1 cellular context compared by ENCODE assay signal in the genomic region with DNA sequence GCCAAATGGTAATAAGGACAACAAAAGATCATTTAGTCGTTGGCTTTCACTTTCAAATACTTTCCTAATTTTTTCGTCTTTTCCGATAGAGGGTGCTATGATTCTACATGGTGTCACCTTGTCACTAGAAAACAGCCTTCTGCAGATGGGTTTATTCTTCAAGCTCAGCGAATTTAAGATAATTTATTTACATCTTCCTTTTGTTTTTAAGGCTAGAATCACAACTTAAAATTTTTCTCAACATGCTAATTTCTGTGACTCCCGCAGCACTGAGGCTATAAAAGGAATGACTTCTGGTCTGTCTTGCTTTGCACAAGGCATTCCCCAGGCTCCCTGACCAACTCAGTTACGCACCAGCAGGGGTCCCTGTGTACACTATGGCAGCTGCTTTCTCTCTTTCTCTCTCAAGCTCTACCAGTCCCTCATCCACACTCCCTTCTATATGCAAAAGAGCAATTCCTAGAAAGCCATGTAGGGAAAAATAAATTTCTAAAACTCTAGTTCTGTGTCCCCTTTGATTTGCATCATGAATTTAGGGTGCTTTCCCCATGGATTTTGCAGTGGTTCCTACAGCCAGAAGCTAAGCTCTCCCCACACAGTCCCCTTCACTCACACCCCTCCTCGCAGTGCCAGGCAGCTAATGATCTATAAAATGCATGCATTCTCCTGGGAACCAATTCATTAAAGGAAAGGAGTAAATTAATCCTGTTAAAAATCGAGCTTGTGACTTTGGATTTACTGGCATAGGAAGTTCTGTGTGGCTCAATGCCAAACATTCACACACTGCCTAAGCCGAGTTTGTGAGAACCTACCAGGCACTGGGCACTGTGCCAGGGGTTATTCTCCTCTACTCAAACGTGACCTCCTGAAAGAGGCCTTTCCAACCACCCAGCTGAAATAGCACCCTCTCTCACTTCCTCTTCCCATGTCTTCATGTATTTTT.
TF ChIP-seq lines count a peak whose summit lies in the region.

No MANE protein-coding gene starts in this region.

TF ChIP-seq in HepG2, 621 proteins besides CTCF, POLR2A, EP300 and RAD21 (continued from another document and continues in another):
- TF ChIP-seq, protein P1, sequence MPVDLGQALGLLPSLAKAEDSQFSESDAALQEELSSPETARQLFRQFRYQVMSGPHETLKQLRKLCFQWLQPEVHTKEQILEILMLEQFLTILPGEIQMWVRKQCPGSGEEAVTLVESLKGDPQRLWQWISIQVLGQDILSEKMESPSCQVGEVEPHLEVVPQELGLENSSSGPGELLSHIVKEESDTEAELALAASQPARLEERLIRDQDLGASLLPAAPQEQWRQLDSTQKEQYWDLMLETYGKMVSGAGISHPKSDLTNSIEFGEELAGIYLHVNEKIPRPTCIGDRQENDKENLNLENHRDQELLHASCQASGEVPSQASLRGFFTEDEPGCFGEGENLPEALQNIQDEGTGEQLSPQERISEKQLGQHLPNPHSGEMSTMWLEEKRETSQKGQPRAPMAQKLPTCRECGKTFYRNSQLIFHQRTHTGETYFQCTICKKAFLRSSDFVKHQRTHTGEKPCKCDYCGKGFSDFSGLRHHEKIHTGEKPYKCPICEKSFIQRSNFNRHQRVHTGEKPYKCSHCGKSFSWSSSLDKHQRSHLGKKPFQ (CRISPR knock-in tag; IDR thresholded peaks at IDR 0.05; ENCODE audit: insufficient replicate concordance), result peak; percentile 33
- TF ChIP-seq, protein P2, sequence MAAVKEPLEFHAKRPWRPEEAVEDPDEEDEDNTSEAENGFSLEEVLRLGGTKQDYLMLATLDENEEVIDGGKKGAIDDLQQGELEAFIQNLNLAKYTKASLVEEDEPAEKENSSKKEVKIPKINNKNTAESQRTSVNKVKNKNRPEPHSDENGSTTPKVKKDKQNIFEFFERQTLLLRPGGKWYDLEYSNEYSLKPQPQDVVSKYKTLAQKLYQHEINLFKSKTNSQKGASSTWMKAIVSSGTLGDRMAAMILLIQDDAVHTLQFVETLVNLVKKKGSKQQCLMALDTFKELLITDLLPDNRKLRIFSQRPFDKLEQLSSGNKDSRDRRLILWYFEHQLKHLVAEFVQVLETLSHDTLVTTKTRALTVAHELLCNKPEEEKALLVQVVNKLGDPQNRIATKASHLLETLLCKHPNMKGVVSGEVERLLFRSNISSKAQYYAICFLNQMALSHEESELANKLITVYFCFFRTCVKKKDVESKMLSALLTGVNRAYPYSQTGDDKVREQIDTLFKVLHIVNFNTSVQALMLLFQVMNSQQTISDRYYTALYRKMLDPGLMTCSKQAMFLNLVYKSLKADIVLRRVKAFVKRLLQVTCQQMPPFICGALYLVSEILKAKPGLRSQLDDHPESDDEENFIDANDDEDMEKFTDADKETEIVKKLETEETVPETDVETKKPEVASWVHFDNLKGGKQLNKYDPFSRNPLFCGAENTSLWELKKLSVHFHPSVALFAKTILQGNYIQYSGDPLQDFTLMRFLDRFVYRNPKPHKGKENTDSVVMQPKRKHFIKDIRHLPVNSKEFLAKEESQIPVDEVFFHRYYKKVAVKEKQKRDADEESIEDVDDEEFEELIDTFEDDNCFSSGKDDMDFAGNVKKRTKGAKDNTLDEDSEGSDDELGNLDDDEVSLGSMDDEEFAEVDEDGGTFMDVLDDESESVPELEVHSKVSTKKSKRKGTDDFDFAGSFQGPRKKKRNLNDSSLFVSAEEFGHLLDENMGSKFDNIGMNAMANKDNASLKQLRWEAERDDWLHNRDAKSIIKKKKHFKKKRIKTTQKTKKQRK (IDR thresholded peaks at IDR 0.05; ENCODE audit: low read length), result no peak
- TF ChIP-seq ZBTB8A (CRISPR knock-in tag; IDR thresholded peaks at IDR 0.05; ENCODE audit: borderline replicate concordance, low read depth), result no peak
- peak; percentile 10; the same call in 1 of the 2 replicates for TF ChIP-seq ZNF12 (CRISPR knock-in tag; IDR thresholded peaks at IDR 0.05)
- TF ChIP-seq, protein P3, sequence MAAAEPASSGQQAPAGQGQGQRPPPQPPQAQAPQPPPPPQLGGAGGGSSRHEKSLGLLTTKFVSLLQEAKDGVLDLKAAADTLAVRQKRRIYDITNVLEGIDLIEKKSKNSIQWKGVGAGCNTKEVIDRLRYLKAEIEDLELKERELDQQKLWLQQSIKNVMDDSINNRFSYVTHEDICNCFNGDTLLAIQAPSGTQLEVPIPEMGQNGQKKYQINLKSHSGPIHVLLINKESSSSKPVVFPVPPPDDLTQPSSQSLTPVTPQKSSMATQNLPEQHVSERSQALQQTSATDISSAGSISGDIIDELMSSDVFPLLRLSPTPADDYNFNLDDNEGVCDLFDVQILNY (CRISPR knock-in tag; conservative IDR thresholded peaks at IDR 0.05), result no peak
- TF ChIP-seq SP1 (IDR thresholded peaks at IDR 0.05), result no peak
- 0 out of 2 replicates have a peak, but pooled peaks have one; percentile 8 for TF ChIP-seq SP1 (CRISPR knock-in tag; IDR thresholded peaks at IDR 0.05)
- no peak for TF ChIP-seq GABPB1 (CRISPR knock-in tag; IDR thresholded peaks at IDR 0.05)
- no peak for TF ChIP-seq PHF20 (CRISPR knock-in tag; IDR thresholded peaks at IDR 0.05)
- TF ChIP-seq TARDBP (CRISPR knock-in tag; IDR thresholded peaks at IDR 0.05), result 0 out of 2 replicates have a peak, but pooled peaks have one; percentile 3
- TF ChIP-seq ONECUT2 (CRISPR knock-in tag; IDR thresholded peaks at IDR 0.05), result no peak
- TF ChIP-seq, protein P4, sequence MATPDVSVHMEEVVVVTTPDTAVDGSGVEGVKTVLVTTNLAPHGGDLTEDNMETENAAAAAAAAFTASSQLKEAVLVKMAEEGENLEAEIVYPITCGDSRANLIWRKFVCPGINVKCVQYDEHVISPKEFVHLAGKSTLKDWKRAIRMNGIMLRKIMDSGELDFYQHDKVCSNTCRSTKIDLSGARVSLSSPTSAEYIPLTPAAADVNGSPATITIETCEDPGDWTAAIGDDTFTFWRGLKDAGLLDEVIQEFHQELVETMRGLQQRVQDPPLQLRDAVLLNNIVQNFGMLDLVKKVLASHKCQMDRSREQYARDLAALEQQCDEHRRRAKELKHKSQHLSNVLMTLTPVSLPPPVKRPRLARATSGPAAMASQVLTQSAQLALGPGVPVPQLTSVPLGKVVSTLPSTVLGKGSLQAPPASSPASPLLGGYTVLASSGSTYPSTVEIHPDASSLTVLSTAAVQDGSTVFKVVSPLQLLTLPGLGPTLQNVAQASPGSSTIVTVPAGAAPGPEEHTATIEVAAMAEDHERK (CRISPR knock-in tag; IDR thresholded peaks at IDR 0.05; ENCODE audit: low read depth), result no peak
- no peak for TF ChIP-seq ZSCAN22 (CRISPR knock-in tag; IDR thresholded peaks at IDR 0.05)
- no peak for TF ChIP-seq GTF2F1 (IDR thresholded peaks at IDR 0.05; ENCODE audit: low read length)
- no peak for TF ChIP-seq AKAP8 (CRISPR knock-in tag; IDR thresholded peaks at IDR 0.05)
- no peak for TF ChIP-seq FOXP1 (IDR thresholded peaks at IDR 0.05)
- TF ChIP-seq FOXP1 (CRISPR knock-in tag; IDR thresholded peaks at IDR 0.05), result 0 out of 2 replicates have a peak, but pooled peaks have one; percentile 9
- peak; percentile 98 for TF ChIP-seq BCL6 (CRISPR knock-in tag; IDR thresholded peaks at IDR 0.05)
- 0 out of 2 replicates have a peak, but pooled peaks have one; percentile 86 for TF ChIP-seq SSRP1 (CRISPR knock-in tag; IDR thresholded peaks at IDR 0.05)
- no peak for TF ChIP-seq ZNF772 (CRISPR knock-in tag; IDR thresholded peaks at IDR 0.05)
- peak; percentile 44 for TF ChIP-seq GATAD1 (CRISPR knock-in tag; IDR thresholded peaks at IDR 0.05)
- TF ChIP-seq, protein P5, sequence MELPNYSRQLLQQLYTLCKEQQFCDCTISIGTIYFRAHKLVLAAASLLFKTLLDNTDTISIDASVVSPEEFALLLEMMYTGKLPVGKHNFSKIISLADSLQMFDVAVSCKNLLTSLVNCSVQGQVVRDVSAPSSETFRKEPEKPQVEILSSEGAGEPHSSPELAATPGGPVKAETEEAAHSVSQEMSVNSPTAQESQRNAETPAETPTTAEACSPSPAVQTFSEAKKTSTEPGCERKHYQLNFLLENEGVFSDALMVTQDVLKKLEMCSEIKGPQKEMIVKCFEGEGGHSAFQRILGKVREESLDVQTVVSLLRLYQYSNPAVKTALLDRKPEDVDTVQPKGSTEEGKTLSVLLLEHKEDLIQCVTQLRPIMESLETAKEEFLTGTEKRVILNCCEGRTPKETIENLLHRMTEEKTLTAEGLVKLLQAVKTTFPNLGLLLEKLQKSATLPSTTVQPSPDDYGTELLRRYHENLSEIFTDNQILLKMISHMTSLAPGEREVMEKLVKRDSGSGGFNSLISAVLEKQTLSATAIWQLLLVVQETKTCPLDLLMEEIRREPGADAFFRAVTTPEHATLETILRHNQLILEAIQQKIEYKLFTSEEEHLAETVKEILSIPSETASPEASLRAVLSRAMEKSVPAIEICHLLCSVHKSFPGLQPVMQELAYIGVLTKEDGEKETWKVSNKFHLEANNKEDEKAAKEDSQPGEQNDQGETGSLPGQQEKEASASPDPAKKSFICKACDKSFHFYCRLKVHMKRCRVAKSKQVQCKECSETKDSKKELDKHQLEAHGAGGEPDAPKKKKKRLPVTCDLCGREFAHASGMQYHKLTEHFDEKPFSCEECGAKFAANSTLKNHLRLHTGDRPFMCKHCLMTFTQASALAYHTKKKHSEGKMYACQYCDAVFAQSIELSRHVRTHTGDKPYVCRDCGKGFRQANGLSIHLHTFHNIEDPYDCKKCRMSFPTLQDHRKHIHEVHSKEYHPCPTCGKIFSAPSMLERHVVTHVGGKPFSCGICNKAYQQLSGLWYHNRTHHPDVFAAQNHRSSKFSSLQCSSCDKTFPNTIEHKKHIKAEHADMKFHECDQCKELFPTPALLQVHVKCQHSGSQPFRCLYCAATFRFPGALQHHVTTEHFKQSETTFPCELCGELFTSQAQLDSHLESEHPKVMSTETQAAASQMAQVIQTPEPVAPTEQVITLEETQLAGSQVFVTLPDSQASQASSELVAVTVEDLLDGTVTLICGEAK (IDR thresholded peaks at IDR 0.05), result no peak
- TF ChIP-seq, protein P5 (CRISPR knock-in tag; IDR thresholded peaks at IDR 0.05), result no peak
- TF ChIP-seq TBX2 (CRISPR knock-in tag; IDR thresholded peaks at IDR 0.05; ENCODE audit: borderline replicate concordance), result peak; percentile 75; the same call in 1 of the 2 replicates
- no peak for TF ChIP-seq POLR2AphosphoS2 (IDR thresholded peaks at IDR 0.05; ENCODE audit: low read depth, low read length)
- TF ChIP-seq ZNF296 (CRISPR knock-in tag; conservative IDR thresholded peaks at IDR 0.05), result no peak
- TF ChIP-seq, protein P6, sequence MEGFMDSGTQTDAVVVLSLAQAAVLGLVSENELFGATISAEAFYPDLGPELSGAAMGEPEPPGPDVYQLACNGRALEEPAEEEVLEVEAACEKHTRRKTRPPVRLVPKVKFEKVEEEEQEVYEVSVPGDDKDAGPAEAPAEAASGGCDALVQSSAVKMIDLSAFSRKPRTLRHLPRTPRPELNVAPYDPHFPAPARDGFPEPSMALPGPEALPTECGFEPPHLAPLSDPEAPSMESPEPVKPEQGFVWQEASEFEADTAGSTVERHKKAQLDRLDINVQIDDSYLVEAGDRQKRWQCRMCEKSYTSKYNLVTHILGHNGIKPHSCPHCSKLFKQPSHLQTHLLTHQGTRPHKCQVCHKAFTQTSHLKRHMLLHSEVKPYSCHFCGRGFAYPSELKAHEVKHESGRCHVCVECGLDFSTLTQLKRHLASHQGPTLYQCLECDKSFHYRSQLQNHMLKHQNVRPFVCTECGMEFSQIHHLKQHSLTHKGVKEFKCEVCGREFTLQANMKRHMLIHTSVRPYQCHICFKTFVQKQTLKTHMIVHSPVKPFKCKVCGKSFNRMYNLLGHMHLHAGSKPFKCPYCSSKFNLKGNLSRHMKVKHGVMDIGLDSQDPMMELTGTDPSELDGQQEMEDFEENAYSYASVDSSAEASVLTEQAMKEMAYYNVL (CRISPR knock-in tag; IDR thresholded peaks at IDR 0.05; ENCODE audit: borderline replicate concordance), result peak; percentile 76; the same call in 1 of the 2 replicates
- TF ChIP-seq TEAD3 (CRISPR knock-in tag; optimal IDR thresholded peaks at IDR 0.05; ENCODE audit: borderline replicate concordance), result peak; percentile 74
- TF ChIP-seq ZNF550 (CRISPR knock-in tag; IDR thresholded peaks at IDR 0.05; ENCODE audit: borderline replicate concordance), result no peak
- 0 out of 2 replicates have a peak, but pooled peaks have one; percentile 12 for TF ChIP-seq LCORL (IDR thresholded peaks at IDR 0.05)
- peak; percentile 47; the same call in 1 of the 2 replicates for TF ChIP-seq LCORL (CRISPR knock-in tag; IDR thresholded peaks at IDR 0.05)
- no peak for TF ChIP-seq NR2C2 (CRISPR knock-in tag; IDR thresholded peaks at IDR 0.05; ENCODE audit: borderline replicate concordance)
- TF ChIP-seq, protein P7, sequence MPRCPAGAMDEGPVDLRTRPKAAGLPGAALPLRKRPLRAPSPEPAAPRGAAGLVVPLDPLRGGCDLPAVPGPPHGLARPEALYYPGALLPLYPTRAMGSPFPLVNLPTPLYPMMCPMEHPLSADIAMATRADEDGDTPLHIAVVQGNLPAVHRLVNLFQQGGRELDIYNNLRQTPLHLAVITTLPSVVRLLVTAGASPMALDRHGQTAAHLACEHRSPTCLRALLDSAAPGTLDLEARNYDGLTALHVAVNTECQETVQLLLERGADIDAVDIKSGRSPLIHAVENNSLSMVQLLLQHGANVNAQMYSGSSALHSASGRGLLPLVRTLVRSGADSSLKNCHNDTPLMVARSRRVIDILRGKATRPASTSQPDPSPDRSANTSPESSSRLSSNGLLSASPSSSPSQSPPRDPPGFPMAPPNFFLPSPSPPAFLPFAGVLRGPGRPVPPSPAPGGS (CRISPR knock-in tag; IDR thresholded peaks at IDR 0.05), result 0 out of 2 replicates have a peak, but pooled peaks have one; percentile 26
- TF ChIP-seq, protein P8, sequence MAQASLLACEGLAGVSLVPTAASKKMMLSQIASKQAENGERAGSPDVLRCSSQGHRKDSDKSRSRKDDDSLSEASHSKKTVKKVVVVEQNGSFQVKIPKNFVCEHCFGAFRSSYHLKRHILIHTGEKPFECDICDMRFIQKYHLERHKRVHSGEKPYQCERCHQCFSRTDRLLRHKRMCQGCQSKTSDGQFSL (CRISPR knock-in tag; IDR thresholded peaks at IDR 0.05), result no peak
- TF ChIP-seq FOXK1 (CRISPR knock-in tag; IDR thresholded peaks at IDR 0.05; ENCODE audit: borderline replicate concordance, low read depth), result 0 out of 2 replicates have a peak, but pooled peaks have one; percentile 40
- TF ChIP-seq RELA (CRISPR knock-in tag; IDR thresholded peaks at IDR 0.05), result no peak
